8 cellular contexts compared by ENCODE assay signal in the genomic region with DNA sequence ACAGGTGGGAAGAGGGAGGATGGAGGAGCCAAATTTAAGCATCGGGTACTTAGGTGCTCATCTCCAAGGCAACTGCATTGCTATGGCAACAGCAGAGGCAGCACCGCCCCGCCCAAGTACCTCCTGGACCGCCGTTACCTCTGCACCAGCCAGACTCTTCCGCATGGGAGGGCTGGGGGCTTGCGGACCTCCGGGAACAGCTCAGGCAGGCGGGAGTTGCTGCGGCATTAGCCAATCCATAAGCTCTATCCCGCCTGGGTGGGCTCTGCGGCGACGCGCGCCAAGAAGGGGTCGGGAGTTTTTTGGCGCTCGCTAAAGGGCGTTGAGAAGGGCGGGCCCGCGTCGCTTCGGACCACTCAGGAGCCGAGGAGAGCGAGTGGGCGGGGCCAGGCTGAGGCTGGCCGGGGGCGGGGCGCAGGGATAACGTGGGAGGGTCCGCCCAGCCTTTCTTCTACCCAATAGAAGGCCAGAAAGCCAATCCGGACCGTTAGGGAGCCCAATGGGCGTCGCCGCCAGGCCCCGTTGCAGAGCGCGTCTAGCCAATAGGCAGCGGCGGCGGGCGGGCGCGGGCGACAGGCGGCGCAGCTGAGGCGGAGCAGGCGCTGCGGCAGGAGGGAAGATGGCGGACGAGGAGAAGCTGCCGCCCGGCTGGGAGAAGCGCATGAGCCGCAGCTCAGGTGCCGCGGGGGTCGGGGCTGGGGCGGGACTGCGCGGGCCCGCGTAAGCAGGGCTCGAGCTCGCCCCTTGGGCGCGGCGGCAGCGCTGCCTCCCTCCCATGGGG. TPM values are rescaled to one million over a fixed set of nuclear protein-coding genes. Genes with fewer than 3 reads are reported as not detected.
DNase-seq lines count a peak whose midpoint lies in the region; ATAC-seq and TF ChIP-seq lines count a peak whose summit lies in the region.

A gene (plus strand): TSS at position 593 of the 781 bp plus-strand sequence. CDS start 27 bp downstream, at position 620.

- TF ChIP-seq CTCF in AG04450 (IDR thresholded peaks at IDR 0.05; ENCODE audit: low read depth, low read length) (peak; percentile 52), VCaP (conservative IDR thresholded peaks at IDR 0.05) (peak; percentile 34; the same call in 1 of the 2 replicates), breast epithelium (IDR thresholded peaks at IDR 0.05) (peak in 2 of 3 donors; percentile 25 to 30)

- H3K36me3 ChIP-seq in breast epithelium = no peaks in the 10 kb centered on the region
- H3K36me3 ChIP-seq in iPS-20b (ENCODE audit: insufficient read depth, low read depth, low read length) = peaks cover 23% of the 10 kb centered on the region

- no peak for TF ChIP-seq POLR2A in breast epithelium (IDR thresholded peaks at IDR 0.05)

- CTCF ChIA-PET in AG04450 (lab: Charles Lee) = interaction anchor here (0.5 to 1.5 kb wide), 6 partner anchors 9 to 416 kb away, joined by 3 to 7 read pairs (median 4); no protein-coding TSS in a partner anchor

- peak; percentile 89 for ATAC-seq in GM18870 (IDR thresholded peaks at IDR 0.05; ENCODE audit: unreplicated experiment)
- ATAC-seq in HG03135 (IDR thresholded peaks at IDR 0.05; ENCODE audit: unreplicated experiment) = peak; percentile 96

- H3K9me3 ChIP-seq in AG04450 (ENCODE audit: control insufficient read depth, insufficient read depth, low read length) (no peaks in the 10 kb centered on the region; the same call in 1 of the 2 replicates), breast epithelium (no peaks in the 10 kb centered on the region), iPS-20b (ENCODE audit: insufficient read depth, low read depth, low read length) (no peaks in the 10 kb centered on the region)

- POLR2A ChIA-PET in AG04450 (lab: Yijun Ruan, JAX) = no interaction called here

- peak within 1 kb of the TSS; percentile 87 for H3K4me3 ChIP-seq in AG04450 (ENCODE audit: low read depth, low read length)
- H3K4me3 ChIP-seq in breast epithelium = peak within 1 kb of the TSS; percentile 91 to 98 (median 92)
- H3K4me3 ChIP-seq in iPS-20b (ENCODE audit: low read length) = peak within 1 kb of the TSS; percentile 86
- peak within 1 kb of the TSS; percentile 69 to 99 (median 92) for H3K4me3 ChIP-seq in skin epidermis

- intact Hi-C loops in breast epithelium (cut with DNase I; ENCODE audit: low total_unique reads) = no loop called here

- peak within 1 kb of the TSS; percentile 31 for H3K27ac ChIP-seq in AG04450 (ENCODE audit: low read depth, low read length)
- H3K27ac ChIP-seq in VCaP = peak within 1 kb of the TSS; percentile 58; the same call in 1 of the 2 replicates
- peak within 1 kb of the TSS; percentile 64 to 74 for H3K27ac ChIP-seq in breast epithelium
- H3K27ac ChIP-seq in iPS-20b (ENCODE audit: low read length) = peak within 1 kb of the TSS; percentile 32
- H3K27ac ChIP-seq in skin epidermis = peak within 1 kb of the TSS; percentile 51 to 94 (median 83)

- peak; percentile 94 for DNase-seq in AG04450 (ENCODE audit: low read depth, low spot score)
- peak; percentile 99 for DNase-seq in NCI-H2196 treated with DMSO at 0.1 percent for 48 hours (lab: John Stamatoyannopoulos, UW; ENCODE audit: unreplicated experiment)
- peak; percentile 99 for DNase-seq in breast epithelium (ENCODE audit: low spot score in 2 of 2)

- H3K27me3 ChIP-seq in AG04450 (ENCODE audit: control insufficient read depth, insufficient read depth, low read length) (no peaks in the 10 kb centered on the region), breast epithelium (no peaks in the 10 kb centered on the region), iPS-20b (ENCODE audit: insufficient read depth, low read length) (no peaks in the 10 kb centered on the region)

- H3K4me1 ChIP-seq in breast epithelium (peaks cover 8% of the 10 kb centered on the region in 2 donors), iPS-20b (ENCODE audit: insufficient read depth, low read length) (no peaks in the 10 kb centered on the region)

- H3K9ac ChIP-seq in iPS-20b (ENCODE audit: low read depth, low read length) = peak within 1 kb of the TSS; percentile 85

RNA-seq across cellular contexts. Expression of the gene that starts here (rescaled TPM):
- 33.6 and 42.7 TPM in 2 replicates for polyA plus RNA-seq in AG04450 (2011; rRNA removed)
- 13.5 and 19.1 TPM in 2 replicates for polyA minus RNA-seq in AG04450 (2011; rRNA and poly(A)+ RNA removed)
- total RNA-seq in breast epithelium = 100 to 1,000 TPM in 1 of 3 donors, 10 to 100 TPM in 2; 71.3 to 114 (median 73.4) TPM

Comparison
In these comparisons a context has a peak if more than half of its experiments do, and no peak if none do; other contexts are left out.
1. Peak in every context shown above with its lines: DNase-seq, ATAC-seq, H3K4me3 ChIP-seq and H3K27ac ChIP-seq.
2. H3K27ac ChIP-seq: peak in every context shown above with its lines; median percentile 83 in skin epidermis; 69 in breast epithelium; 58 in VCaP; 32 in iPS-20b; 31 in AG04450.